19 cellular contexts compared by ENCODE assay signal in genomic region chr11:70580036-70580805, GRCh38.
A peak's percentile ranks its signal among the peaks of the same experiment; 100 is the strongest.
DNase-seq lines count a peak whose midpoint lies in the region; ATAC-seq and TF ChIP-seq lines count a peak whose summit lies in the region.
"Had no signal": no experiment of that assay in that cellular context is flagged by ENCODE, and none has a peak within 500 bp of the region (broad histone marks: within the 10 kb centered on the region; RNA-seq: fewer than 3 reads in every experiment).

No MANE protein-coding gene starts in this region.

- H3K27me3 Mint-ChIP-seq in nephron progenitor cell (ENCODE audit: low read depth, poor library complexity) = peaks cover 5% of the 10 kb centered on the region

- H3K4me1 ChIP-seq in Karpas-422 (ENCODE audit: low read length) (no peaks in the 10 kb centered on the region), prostate gland (replicated peaks) (no peaks in the 10 kb centered on the region)
- H3K4me1 ChIP-seq: Peyer's patch had no signal

- H3K4me1 Mint-ChIP-seq in nephron progenitor cell = no peaks in the 10 kb centered on the region
- H3K4me1 Mint-ChIP-seq: T-cell had no signal

- no peak for ATAC-seq in HG02938 (IDR thresholded peaks at IDR 0.05; ENCODE audit: unreplicated experiment)
- ATAC-seq: T-cell had no signal

- TF ChIP-seq CTCF in nephron progenitor cell (IDR thresholded peaks at IDR 0.05) (no peak), prostate gland (IDR thresholded peaks at IDR 0.05) (no peak)

- H3K9ac ChIP-seq in Karpas-422 (ENCODE audit: low read length) = no peak overlapping the region
- H3K9ac ChIP-seq: BLaER1 treated with 17β-estradiol and CSF1 and Interleukin-3, amounts not matched to agents 10 nM and 100 nM had no signal

- H3K36me3 ChIP-seq in Karpas-422 (ENCODE audit: insufficient read depth, low read length) (no peaks in the 10 kb centered on the region), prostate gland (no peaks in the 10 kb centered on the region)
- H3K36me3 ChIP-seq: BLaER1 treated with 17β-estradiol and CSF1 and Interleukin-3, amounts not matched to agents 10 nM and 100 nM; ovary; Peyer's patch had no signal

- no peaks in the 10 kb centered on the region for H3K79me2 ChIP-seq in Karpas-422 (ENCODE audit: low read length)

- H3K9me3 ChIP-seq in Karpas-422 (ENCODE audit: low read length) (no peaks in the 10 kb centered on the region), prostate gland (no peaks in the 10 kb centered on the region)
- H3K9me3 ChIP-seq: BLaER1 treated with 17β-estradiol and CSF1 and Interleukin-3, amounts not matched to agents 10 nM and 100 nM; ovary; Peyer's patch had no signal

- no peaks in the 10 kb centered on the region for H3K27me3 ChIP-seq in Karpas-422 (ENCODE audit: low read length)
- H3K27me3 ChIP-seq in prostate gland (replicated peaks; ENCODE audit: insufficient read depth) = no peaks in the 10 kb centered on the region
- H3K27me3 ChIP-seq: BLaER1 treated with 17β-estradiol and CSF1 and Interleukin-3, amounts not matched to agents 10 nM and 100 nM; ovary; Peyer's patch had no signal

- no peak for TF ChIP-seq POLR2A in prostate gland (IDR thresholded peaks at IDR 0.05)

- intact Hi-C loops in prostate gland (cut with DNase I) = no loop called here

- H3K9me3 Mint-ChIP-seq in nephron progenitor cell = no peaks in the 10 kb centered on the region
- H3K9me3 Mint-ChIP-seq: activated naive CD4-positive, alpha-beta T cell treated with anti-CD3 and anti-CD28 coated beads for 36 hours; T-cell had no signal

- H3K4me2 ChIP-seq in Karpas-422 (ENCODE audit: low read depth, low read length, poor library complexity, severe bottlenecking) = no peak overlapping the region
- H3K4me2 ChIP-seq: BLaER1 treated with 17β-estradiol and CSF1 and Interleukin-3, amounts not matched to agents 10 nM and 100 nM had no signal

- H3K36me3 Mint-ChIP-seq in nephron progenitor cell (ENCODE audit: low read depth) = no peaks in the 10 kb centered on the region
- H3K36me3 Mint-ChIP-seq: T-cell had no signal

- H3K4me3 ChIP-seq in Karpas-422 (ENCODE audit: low read length) (no peak overlapping the region), prostate gland (no peak overlapping the region)
- H3K4me3 ChIP-seq: BLaER1 treated with 17β-estradiol and CSF1 and Interleukin-3, amounts not matched to agents 10 nM and 100 nM; ovary; Peyer's patch had no signal

- H3K27ac ChIP-seq in Karpas-422 (ENCODE audit: low read length) (no peak overlapping the region), prostate gland (no peak overlapping the region)
- H3K27ac ChIP-seq: BLaER1 treated with 17β-estradiol and CSF1 and Interleukin-3, amounts not matched to agents 10 nM and 100 nM; ovary; Peyer's patch had no signal

- no peak overlapping the region for H2AFZ ChIP-seq in Karpas-422 (ENCODE audit: low read length)

- no peak overlapping the region for H3K27ac Mint-ChIP-seq in nephron progenitor cell
- H3K27ac Mint-ChIP-seq: activated naive CD4-positive, alpha-beta T cell treated with anti-CD3 and anti-CD28 coated beads for 36 hours; T-cell had no signal

- DNase-seq in ELF-1 (ENCODE audit: low read depth, low spot score) = peak; percentile 39
- peak; percentile 50 for DNase-seq in Karpas-422
- DNase-seq in ecto neural progenitor cell (ENCODE audit: low spot score) = peak; percentile 54
- DNase-seq in nephron progenitor cell = peak; percentile 80
- no peak for DNase-seq in prostate gland (ENCODE audit: low spot score)
- DNase-seq in NCI-H1694 treated with DMSO at 0.1 percent for 48 hours (lab: John Stamatoyannopoulos, UW) = no peak
- no peak for DNase-seq in NAMALWA (ENCODE audit: low spot score)
- DNase-seq: activated CD4-positive, CD25-positive, alpha-beta regulatory T cell; activated CD8-positive, alpha-beta memory T cell treated with anti-CD3 and anti-CD28 coated beads, Interleukin-2, amount 50 U/mL, for 4 hours; activated naive CD4-positive, alpha-beta T cell treated with anti-CD3 and anti-CD28 coated beads for 36 hours; DMS53; KG1; NCI-H187; NCI-H510A treated with DMSO at 0.1 percent for 48 hours; Peyer's patch; T-cell had no signal

- H3K9me2 ChIP-seq in Karpas-422 (replicated peaks; ENCODE audit: insufficient read depth, low read length) = no peaks in the 10 kb centered on the region

- 0 out of 2 replicates have a peak, but pooled peaks cover 3% of the 10 kb centered on the region for H4K20me1 ChIP-seq in Karpas-422 (ENCODE audit: insufficient read depth, low read depth, low read length)

- 71% methylated on average over 25 of the region's 25 CpGs for WGBS in prostate gland

- no peak overlapping the region for H3K4me3 Mint-ChIP-seq in nephron progenitor cell
- H3K4me3 Mint-ChIP-seq: activated naive CD4-positive, alpha-beta T cell treated with anti-CD3 and anti-CD28 coated beads for 36 hours; T-cell had no signal

Comparison
In these comparisons a context has a peak if more than half of its experiments do, and no peak if none do; other contexts are left out.
1. DNase-seq: peak in ELF-1 (single experiment), Karpas-422 (single experiment), ecto neural progenitor cell (single experiment) and nephron progenitor cell (single experiment); none in prostate gland (single experiment), NCI-H1694 treated with DMSO at 0.1 percent for 48 hours (single experiment) and NAMALWA (single experiment).